In the genomic region with DNA sequence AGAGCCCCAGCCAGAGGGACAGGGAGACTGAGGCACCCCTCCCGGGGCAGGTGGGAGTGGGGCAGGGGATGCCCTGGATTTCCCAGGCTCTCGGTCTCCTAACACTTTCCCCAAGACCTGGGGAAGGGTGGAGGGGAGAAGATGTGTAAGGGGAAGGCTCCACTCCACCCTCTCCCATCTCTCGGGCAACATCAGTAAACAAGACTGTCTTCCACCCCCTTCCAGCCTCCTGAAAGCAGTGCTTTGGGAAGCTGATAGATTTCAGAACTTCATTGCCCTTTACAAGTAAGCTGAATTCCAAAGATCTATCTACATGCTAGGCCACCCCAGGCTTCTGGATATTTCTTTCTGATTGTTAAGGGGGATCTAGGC, we compare ENCODE assay signal across 1 cellular context.
TF ChIP-seq lines count a peak whose summit lies in the region.

No MANE protein-coding gene starts in this region.

TF ChIP-seq in SK-N-SH, 30 proteins besides CTCF, POLR2A, EP300 and RAD21 (continued from another document):
- TF ChIP-seq, protein P1, sequence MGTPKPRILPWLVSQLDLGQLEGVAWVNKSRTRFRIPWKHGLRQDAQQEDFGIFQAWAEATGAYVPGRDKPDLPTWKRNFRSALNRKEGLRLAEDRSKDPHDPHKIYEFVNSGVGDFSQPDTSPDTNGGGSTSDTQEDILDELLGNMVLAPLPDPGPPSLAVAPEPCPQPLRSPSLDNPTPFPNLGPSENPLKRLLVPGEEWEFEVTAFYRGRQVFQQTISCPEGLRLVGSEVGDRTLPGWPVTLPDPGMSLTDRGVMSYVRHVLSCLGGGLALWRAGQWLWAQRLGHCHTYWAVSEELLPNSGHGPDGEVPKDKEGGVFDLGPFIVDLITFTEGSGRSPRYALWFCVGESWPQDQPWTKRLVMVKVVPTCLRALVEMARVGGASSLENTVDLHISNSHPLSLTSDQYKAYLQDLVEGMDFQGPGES (IDR thresholded peaks at IDR 0.05; ENCODE audit: low read depth, low read length) = no peak
- TF ChIP-seq SMC3 (IDR thresholded peaks at IDR 0.05; ENCODE audit: low read depth, low read length) = no peak
- TF ChIP-seq, protein P2, sequence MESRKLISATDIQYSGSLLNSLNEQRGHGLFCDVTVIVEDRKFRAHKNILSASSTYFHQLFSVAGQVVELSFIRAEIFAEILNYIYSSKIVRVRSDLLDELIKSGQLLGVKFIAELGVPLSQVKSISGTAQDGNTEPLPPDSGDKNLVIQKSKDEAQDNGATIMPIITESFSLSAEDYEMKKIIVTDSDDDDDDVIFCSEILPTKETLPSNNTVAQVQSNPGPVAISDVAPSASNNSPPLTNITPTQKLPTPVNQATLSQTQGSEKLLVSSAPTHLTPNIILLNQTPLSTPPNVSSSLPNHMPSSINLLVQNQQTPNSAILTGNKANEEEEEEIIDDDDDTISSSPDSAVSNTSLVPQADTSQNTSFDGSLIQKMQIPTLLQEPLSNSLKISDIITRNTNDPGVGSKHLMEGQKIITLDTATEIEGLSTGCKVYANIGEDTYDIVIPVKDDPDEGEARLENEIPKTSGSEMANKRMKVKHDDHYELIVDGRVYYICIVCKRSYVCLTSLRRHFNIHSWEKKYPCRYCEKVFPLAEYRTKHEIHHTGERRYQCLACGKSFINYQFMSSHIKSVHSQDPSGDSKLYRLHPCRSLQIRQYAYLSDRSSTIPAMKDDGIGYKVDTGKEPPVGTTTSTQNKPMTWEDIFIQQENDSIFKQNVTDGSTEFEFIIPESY (IDR thresholded peaks at IDR 0.05; ENCODE audit: borderline replicate concordance, low read depth) = no peak
- no peak for TF ChIP-seq NRF1 (IDR thresholded peaks at IDR 0.05; ENCODE audit: low read depth, low read length)
- TF ChIP-seq EZH2phosphoT487 (IDR thresholded peaks at IDR 0.05; ENCODE audit: borderline replicate concordance, low read depth) = no peak
- TF ChIP-seq GABPA (IDR thresholded peaks at IDR 0.05; ENCODE audit: low read depth) = no peak
- no peak for TF ChIP-seq TCF12 (IDR thresholded peaks at IDR 0.05)
- TF ChIP-seq, protein P3, sequence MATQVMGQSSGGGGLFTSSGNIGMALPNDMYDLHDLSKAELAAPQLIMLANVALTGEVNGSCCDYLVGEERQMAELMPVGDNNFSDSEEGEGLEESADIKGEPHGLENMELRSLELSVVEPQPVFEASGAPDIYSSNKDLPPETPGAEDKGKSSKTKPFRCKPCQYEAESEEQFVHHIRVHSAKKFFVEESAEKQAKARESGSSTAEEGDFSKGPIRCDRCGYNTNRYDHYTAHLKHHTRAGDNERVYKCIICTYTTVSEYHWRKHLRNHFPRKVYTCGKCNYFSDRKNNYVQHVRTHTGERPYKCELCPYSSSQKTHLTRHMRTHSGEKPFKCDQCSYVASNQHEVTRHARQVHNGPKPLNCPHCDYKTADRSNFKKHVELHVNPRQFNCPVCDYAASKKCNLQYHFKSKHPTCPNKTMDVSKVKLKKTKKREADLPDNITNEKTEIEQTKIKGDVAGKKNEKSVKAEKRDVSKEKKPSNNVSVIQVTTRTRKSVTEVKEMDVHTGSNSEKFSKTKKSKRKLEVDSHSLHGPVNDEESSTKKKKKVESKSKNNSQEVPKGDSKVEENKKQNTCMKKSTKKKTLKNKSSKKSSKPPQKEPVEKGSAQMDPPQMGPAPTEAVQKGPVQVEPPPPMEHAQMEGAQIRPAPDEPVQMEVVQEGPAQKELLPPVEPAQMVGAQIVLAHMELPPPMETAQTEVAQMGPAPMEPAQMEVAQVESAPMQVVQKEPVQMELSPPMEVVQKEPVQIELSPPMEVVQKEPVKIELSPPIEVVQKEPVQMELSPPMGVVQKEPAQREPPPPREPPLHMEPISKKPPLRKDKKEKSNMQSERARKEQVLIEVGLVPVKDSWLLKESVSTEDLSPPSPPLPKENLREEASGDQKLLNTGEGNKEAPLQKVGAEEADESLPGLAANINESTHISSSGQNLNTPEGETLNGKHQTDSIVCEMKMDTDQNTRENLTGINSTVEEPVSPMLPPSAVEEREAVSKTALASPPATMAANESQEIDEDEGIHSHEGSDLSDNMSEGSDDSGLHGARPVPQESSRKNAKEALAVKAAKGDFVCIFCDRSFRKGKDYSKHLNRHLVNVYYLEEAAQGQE (IDR thresholded peaks at IDR 0.05; ENCODE audit: low read depth, low read length) = no peak
TF ChIP-seq in SK-N-SH: peak in this region for 0.
